Comparison of ENCODE assay signal across 11 cellular contexts in the genomic region with DNA sequence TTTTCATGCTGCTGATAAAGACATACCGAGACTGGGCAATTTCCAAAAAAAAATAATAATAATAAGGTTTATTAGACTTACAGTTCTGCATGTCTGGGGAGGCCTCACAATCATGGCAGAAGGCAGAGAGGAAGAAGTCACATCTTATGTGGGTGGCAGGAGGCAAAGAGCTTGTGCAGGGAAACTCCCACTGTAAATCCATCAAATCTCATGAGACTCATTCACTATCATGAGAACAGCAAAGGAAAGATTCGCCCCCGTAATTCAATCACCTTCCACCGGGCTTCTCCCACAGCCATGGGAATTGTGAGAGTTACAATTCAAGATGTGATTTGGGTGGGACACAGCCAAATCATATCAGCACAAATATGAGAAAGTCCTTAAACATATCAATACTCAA.
"Had no signal": no experiment of that assay in that cellular context is flagged by ENCODE, and none has a peak within 500 bp of the region (broad histone marks: within the 10 kb centered on the region; RNA-seq: fewer than 3 reads in every experiment).

No MANE protein-coding gene starts in this region.

- H3K4me1 Mint-ChIP-seq: GM23338 had no signal

- ATAC-seq: GM23338, HCT116 had no signal

- H3K4me3 ChIP-seq: GM23248, GM23338, HAP-1 had no signal

- H2AFZ ChIP-seq: GM23248, GM23338 had no signal

- H3K9ac ChIP-seq: GM23248 had no signal

- H3K9me3 ChIP-seq: HAP-1 had no signal

- H3K27ac ChIP-seq: GM23248 had no signal

- H3K9me3 Mint-ChIP-seq: GM23338, H9 had no signal

- H3K4me3 Mint-ChIP-seq: GM23338, H9, HFFc6 had no signal

- H3K27ac Mint-ChIP-seq: GM23338, H9, HFFc6 had no signal

- H3K4me1 ChIP-seq: HAP-1 had no signal

- DNase-seq: GM23248, GOT3, H7, H9, HCEC 1CT, HFFc6 had no signal

- FAIRE-seq: H1, H54 had no signal

- H3K36me3 ChIP-seq: HAP-1 had no signal

- H3K4me2 ChIP-seq: GM23338 had no signal
